Comparison of ENCODE assay signal across 20 cellular contexts in genomic region chr6:115310156-115310555, GRCh38.
DNase-seq lines count a peak whose midpoint lies in the region; ATAC-seq, FAIRE-seq and TF ChIP-seq lines count a peak whose summit lies in the region.
"Had no signal": no experiment of that assay in that cellular context is flagged by ENCODE, and none has a peak within 500 bp of the region (broad histone marks: within the 10 kb centered on the region; RNA-seq: fewer than 3 reads in every experiment).

No MANE protein-coding gene starts in this region.

- intact Hi-C loops in mammary epithelial cell (cut with micrococcal nuclease) (no loop called here), MCF 10A (cut with micrococcal nuclease) (no loop called here), kidney (cut with DNase I) (no loop called here), CD14-positive monocyte (cut with micrococcal nuclease) (no loop called here)

- DNase-seq in mammary epithelial cell (peak; percentile 35), MCF 10A (ENCODE audit: unreplicated experiment) (no peak), WTC11 (ENCODE audit: low spot score) (peak; percentile 15), kidney (peak; percentile 50), GM12892 (ENCODE audit: insufficient read length) (no peak), CD14-positive monocyte (ENCODE audit: low spot score) (no peak)
- DNase-seq: 8988T; AML-193; C1 segment of cervical spinal cord; CD4-positive, alpha-beta memory T cell; COR-L47; DMS153; DND-41; GF-D8; HCEC 1CT had no signal

- H3K4me3 Mint-ChIP-seq in MCF 10A (ENCODE audit: unreplicated experiment) (no peak overlapping the region), WTC11 (no peak overlapping the region), CD14-positive monocyte (no peak overlapping the region)
- H3K4me3 Mint-ChIP-seq: CD4-positive, alpha-beta memory T cell had no signal

- H3K4me3 ChIP-seq in mammary epithelial cell (replicated peaks in 1 of 3; ENCODE audit: insufficient read depth in 1 of 3, low read depth in 2 of 3, low read length in 3 of 3): no peak overlapping the region
- H3K4me3 ChIP-seq in kidney (ENCODE audit: low read length in 2 of 2): no peak overlapping the region
- H3K4me3 ChIP-seq: K562 had no signal

- H3K4me2 ChIP-seq in mammary epithelial cell (ENCODE audit: insufficient read depth, low read depth, low read length): peak overlapping the region; percentile 34

- no peaks in the 10 kb centered on the region for H3K36me3 Mint-ChIP-seq in MCF 10A (ENCODE audit: insufficient read depth, unreplicated experiment)
- H3K36me3 Mint-ChIP-seq in WTC11: peaks cover 22% of the 10 kb centered on the region
- H3K36me3 Mint-ChIP-seq in CD14-positive monocyte: no peaks in the 10 kb centered on the region
- H3K36me3 Mint-ChIP-seq: CD4-positive, alpha-beta memory T cell had no signal

- FAIRE-seq in kidney (lab: Jason Lieb, UNC) (no peak), GM12892 (lab: Jason Lieb, UNC) (no peak)
- FAIRE-seq: D721Med, GM18507, K562 had no signal

- CTCF ChIA-PET in mammary epithelial cell (lab: Charles Lee; ENCODE audit: low non-redundant PET) (no interaction called here), MCF 10A (lab: Yijun Ruan, JAX) (no interaction called here), WTC11 (lab: Charles Lee) (no interaction called here)

- no peaks in the 10 kb centered on the region for H3K79me2 ChIP-seq in mammary epithelial cell (ENCODE audit: insufficient read depth, low read length)

- no peaks in the 10 kb centered on the region for H3K4me1 Mint-ChIP-seq in MCF 10A (ENCODE audit: insufficient read depth, unreplicated experiment)
- no peaks in the 10 kb centered on the region for H3K4me1 Mint-ChIP-seq in WTC11
- no peaks in the 10 kb centered on the region for H3K4me1 Mint-ChIP-seq in CD14-positive monocyte
- H3K4me1 Mint-ChIP-seq: CD4-positive, alpha-beta memory T cell had no signal

- no peak for TF ChIP-seq POLR2A in GM12892 (IDR thresholded peaks at IDR 0.05; ENCODE audit: low read depth, low read length)

- in situ Hi-C loops in mammary epithelial cell (cut with MboI; ENCODE audit: low sequenced_read_pairs in 2 of 2): no loop called here

- H3K27ac Mint-ChIP-seq in MCF 10A (ENCODE audit: low read depth, unreplicated experiment) (no peak overlapping the region), WTC11 (no peak overlapping the region), CD14-positive monocyte (no peak overlapping the region)
- H3K27ac Mint-ChIP-seq: CD4-positive, alpha-beta memory T cell had no signal

- H3K27me3 Mint-ChIP-seq in MCF 10A (ENCODE audit: insufficient read depth, unreplicated experiment): no peaks in the 10 kb centered on the region
- H3K27me3 Mint-ChIP-seq in WTC11 (ENCODE audit: low read depth): peaks cover 3% of the 10 kb centered on the region; the same call in 1 of the 2 replicates
- no peaks in the 10 kb centered on the region for H3K27me3 Mint-ChIP-seq in CD14-positive monocyte (ENCODE audit: low read depth in 3 of 3)
- H3K27me3 Mint-ChIP-seq: CD4-positive, alpha-beta memory T cell had no signal

- H3K27ac ChIP-seq in mammary epithelial cell (ENCODE audit: insufficient read depth, low read depth, low read length): peak overlapping the region; percentile 25
- no peak overlapping the region for H3K27ac ChIP-seq in kidney (ENCODE audit: low read depth in 2 of 2, low read length in 2 of 2)
- H3K27ac ChIP-seq: HL-60 had no signal

- H3K9me3 ChIP-seq in mammary epithelial cell (replicated peaks; ENCODE audit: insufficient read depth, low read length): no peaks in the 10 kb centered on the region
- peaks cover 0 to 3% of the 10 kb centered on the region in 2 donors for H3K9me3 ChIP-seq in kidney (ENCODE audit: control insufficient read depth in 1 of 2, low read length in 2 of 2)

- H2AFZ ChIP-seq in mammary epithelial cell (ENCODE audit: low read depth, low read length): peak overlapping the region; percentile 89

- H3K9me3 Mint-ChIP-seq in MCF 10A (ENCODE audit: unreplicated experiment) (peaks cover 10% of the 10 kb centered on the region), WTC11 (peaks cover 55% of the 10 kb centered on the region), CD14-positive monocyte (peaks cover 2 to 16% (median 13%) of the 10 kb centered on the region in 7 donors)

- POLR2A ChIA-PET in MCF 10A (lab: Yijun Ruan, JAX): no interaction called here
- POLR2A ChIA-PET in WTC11 (lab: Charles Lee): no interaction called here

- 30% methylated on average over 4 of the region's 6 CpGs for WGBS in mammary epithelial cell (ENCODE audit: low coverage, missing lambda C conversion rate)

- TF ChIP-seq CTCF in mammary epithelial cell (conservative IDR thresholded peaks at IDR 0.05 in 1 of 2, IDR thresholded peaks at IDR 0.05 in 1 of 2; ENCODE audit: extremely low read depth in 1 of 2, insufficient read depth in 1 of 2, low read depth in 1 of 2, low read length in 2 of 2) (no peak), MCF 10A (IDR thresholded peaks at IDR 0.05; ENCODE audit: unreplicated experiment) (no peak), WTC11 (IDR thresholded peaks at IDR 0.05) (no peak), kidney (IDR thresholded peaks at IDR 0.05; ENCODE audit: borderline replicate concordance, extremely low read depth, insufficient read depth) (no peak), CD14-positive monocyte (IDR thresholded peaks at IDR 0.05) (no peak)

- H3K4me1 ChIP-seq in mammary epithelial cell (ENCODE audit: insufficient read depth, low read length) (peaks cover 6% of the 10 kb centered on the region), kidney (ENCODE audit: control insufficient read depth in 1 of 2, insufficient read depth in 1 of 2, low read depth in 1 of 2, low read length in 2 of 2) (no peaks in the 10 kb centered on the region)

- no peaks in the 10 kb centered on the region for H3K27me3 ChIP-seq in mammary epithelial cell (ENCODE audit: insufficient read depth, low read length)

- peak; percentile 62; the same call in 1 of the 2 replicates for ATAC-seq in WTC11
- ATAC-seq in HG03521 (IDR thresholded peaks at IDR 0.05; ENCODE audit: unreplicated experiment): no peak
- ATAC-seq: K562 had no signal

- no TSS peak for BruUV-seq in mammary epithelial cell (replicated peaks; lab: Mats Ljungman, UMichigan)
- BruUV-seq in MCF 10A (replicated peaks; lab: Mats Ljungman, UMichigan): no TSS peak

- H3K9ac ChIP-seq in mammary epithelial cell (ENCODE audit: insufficient read depth, low read length) (no peak overlapping the region), kidney (ENCODE audit: low read length in 2 of 2) (no peak overlapping the region)

- dilution Hi-C loops in mammary epithelial cell (cut with HindIII; ENCODE audit: low sequenced_read_pairs): no loop called here

- H3K36me3 ChIP-seq in mammary epithelial cell (ENCODE audit: insufficient read depth, low read length): no peaks in the 10 kb centered on the region
- H3K36me3 ChIP-seq in kidney (ENCODE audit: control insufficient read depth in 1 of 2, insufficient read depth in 2 of 2, low read length in 2 of 2): no peaks in the 10 kb centered on the region

- no peaks in the 10 kb centered on the region for H4K20me1 ChIP-seq in mammary epithelial cell (ENCODE audit: insufficient read depth, low read length)

TF ChIP-seq in WTC11, 78 proteins besides CTCF, POLR2A, EP300 and RAD21 (continues in another document):
- TF ChIP-seq FOXK1 (CRISPR knock-in tag; IDR thresholded peaks at IDR 0.05): no peak
- no peak for TF ChIP-seq TCF7 (CRISPR knock-in tag; IDR thresholded peaks at IDR 0.05; ENCODE audit: low read depth)
- no peak for TF ChIP-seq SP1 (CRISPR knock-in tag; conservative IDR thresholded peaks at IDR 0.05)
- no peak for TF ChIP-seq ATF1 (CRISPR knock-in tag; IDR thresholded peaks at IDR 0.05)
- no peak for TF ChIP-seq ZSCAN18 (CRISPR knock-in tag; IDR thresholded peaks at IDR 0.05)
- no peak for TF ChIP-seq JUN (CRISPR knock-in tag; IDR thresholded peaks at IDR 0.05)
- TF ChIP-seq CREB1 (CRISPR knock-in tag; IDR thresholded peaks at IDR 0.05): no peak
- no peak for TF ChIP-seq E2F4 (CRISPR knock-in tag; IDR thresholded peaks at IDR 0.05; ENCODE audit: borderline replicate concordance, low read depth)
- no peak for TF ChIP-seq RELA (CRISPR knock-in tag; IDR thresholded peaks at IDR 0.05; ENCODE audit: borderline replicate concordance)
- TF ChIP-seq FOXP1 (CRISPR knock-in tag; IDR thresholded peaks at IDR 0.05; ENCODE audit: borderline replicate concordance): no peak
- no peak for TF ChIP-seq SMAD3 (CRISPR knock-in tag; IDR thresholded peaks at IDR 0.05; ENCODE audit: borderline replicate concordance)

Comparison
In these comparisons a context has a peak if more than half of its experiments do, and no peak if none do; other contexts are left out.
1. DNase-seq: peak in mammary epithelial cell (single experiment), WTC11 (single experiment) and kidney (single experiment); none in MCF 10A (single experiment), GM12892 (single experiment) and CD14-positive monocyte (single experiment).